Comparison of ENCODE assay signal across 8 cellular contexts in the genomic region with DNA sequence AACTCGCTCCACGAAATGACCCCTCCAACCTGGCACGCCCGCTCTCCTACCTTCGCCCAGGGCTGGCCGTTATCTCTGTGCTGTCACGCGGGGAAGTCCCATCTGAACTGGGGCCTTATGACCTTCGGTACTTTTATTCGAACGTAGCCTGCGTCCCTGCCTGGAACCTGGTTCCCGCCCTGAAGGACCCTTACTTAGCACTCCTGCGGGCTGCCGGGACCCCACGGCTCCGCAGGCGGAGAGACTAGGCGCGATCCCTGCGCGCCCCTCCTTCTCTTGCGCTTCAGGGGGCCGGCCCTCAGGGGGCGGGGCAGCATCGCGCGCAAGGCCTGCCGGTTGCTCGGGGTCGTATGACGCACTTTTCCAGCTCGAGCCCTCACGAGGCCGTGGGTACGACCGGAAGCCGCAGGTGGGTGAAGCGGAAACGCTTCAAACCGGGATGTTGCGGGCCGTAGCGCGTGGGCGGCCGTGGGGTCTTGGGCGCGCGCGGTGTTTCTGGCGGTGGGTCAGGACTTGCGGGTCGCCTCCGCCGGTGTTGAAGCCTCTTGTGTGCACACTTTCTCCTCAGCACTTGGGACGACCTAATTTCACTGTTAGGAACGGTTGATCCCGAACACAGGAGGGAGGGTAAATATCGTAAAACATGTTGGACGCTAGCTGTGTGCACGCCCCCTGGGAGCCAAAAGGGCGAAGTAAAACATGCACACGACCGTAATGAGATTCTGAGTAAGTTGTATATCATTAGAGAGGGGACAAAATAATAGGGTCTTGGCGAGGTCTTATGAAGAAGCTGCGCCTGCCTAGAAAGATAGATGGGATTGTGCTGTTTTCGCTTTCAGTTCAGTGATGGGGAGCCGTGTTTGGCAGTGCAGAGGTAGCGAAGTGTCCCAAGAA. TPM values are rescaled to one million over a fixed set of nuclear protein-coding genes. Genes with fewer than 3 reads are reported as not detected.
DNase-seq lines count a peak whose midpoint lies in the region; ATAC-seq and TF ChIP-seq lines count a peak whose summit lies in the region.

A gene (plus strand): TSS at position 325 of the 894 bp plus-strand sequence. CDS start 6,991 bp downstream, outside the sequence.
A gene with protein sequence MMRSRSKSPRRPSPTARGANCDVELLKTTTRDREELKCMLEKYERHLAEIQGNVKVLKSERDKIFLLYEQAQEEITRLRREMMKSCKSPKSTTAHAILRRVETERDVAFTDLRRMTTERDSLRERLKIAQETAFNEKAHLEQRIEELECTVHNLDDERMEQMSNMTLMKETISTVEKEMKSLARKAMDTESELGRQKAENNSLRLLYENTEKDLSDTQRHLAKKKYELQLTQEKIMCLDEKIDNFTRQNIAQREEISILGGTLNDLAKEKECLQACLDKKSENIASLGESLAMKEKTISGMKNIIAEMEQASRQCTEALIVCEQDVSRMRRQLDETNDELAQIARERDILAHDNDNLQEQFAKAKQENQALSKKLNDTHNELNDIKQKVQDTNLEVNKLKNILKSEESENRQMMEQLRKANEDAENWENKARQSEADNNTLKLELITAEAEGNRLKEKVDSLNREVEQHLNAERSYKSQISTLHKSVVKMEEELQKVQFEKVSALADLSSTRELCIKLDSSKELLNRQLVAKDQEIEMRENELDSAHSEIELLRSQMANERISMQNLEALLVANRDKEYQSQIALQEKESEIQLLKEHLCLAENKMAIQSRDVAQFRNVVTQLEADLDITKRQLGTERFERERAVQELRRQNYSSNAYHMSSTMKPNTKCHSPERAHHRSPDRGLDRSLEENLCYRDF (minus strand): TSS at position 300 of the 894 bp plus-strand sequence. CDS start 45,503 bp downstream, outside the sequence.

- ATAC-seq in GM21390 (IDR thresholded peaks at IDR 0.05; ENCODE audit: unreplicated experiment), result peak; percentile 96

- H3K27ac Mint-ChIP-seq in endothelial cell (ENCODE audit: unreplicated experiment), result peak within 1 kb of the TSS; percentile 82
- H3K27ac Mint-ChIP-seq in mesothelial cell of epicardium, result peak within 1 kb of the TSS; percentile 95

- H3K4me1 Mint-ChIP-seq in endothelial cell (ENCODE audit: unreplicated experiment) (peaks cover 16% of the 10 kb centered on the region), mesothelial cell of epicardium (peaks cover 13% of the 10 kb centered on the region)

- DNase-seq in D341Med (ENCODE audit: low spot score) (peak; percentile 95), HUDEP-2 (lab: John Stamatoyannopoulos, UW; ENCODE audit: unreplicated experiment in 76 of 76) (peak in 75 of 76 experiments; percentile 34 to 92 (median 83)), NOMO-1 treated with dmso at 0.1 percent for 144 hours (lab: John Stamatoyannopoulos, UW; ENCODE audit: unreplicated experiment) (peak; percentile 83), endothelial cell (ENCODE audit: low spot score) (peak; percentile 77), mesothelial cell of epicardium (ENCODE audit: low spot score in 2 of 2, unreplicated experiment in 2 of 2) (peak; percentile 74 to 88)
- DNase-seq in activated CD8-positive, alpha-beta memory T cell treated with anti-CD3 and anti-CD28 coated beads, Interleukin-2, amount 50 U/mL, for 4 hours, result peak; percentile 92
- peak; percentile 90 to 92 for DNase-seq in stimulated activated CD8-positive, alpha-beta memory T cell treated with anti-CD3 and anti-CD28 coated beads, Interleukin-15, amount 100 ng/mL, for 48 hours (ENCODE audit: low read depth in 2 of 2)

- H3K27me3 Mint-ChIP-seq in endothelial cell (ENCODE audit: unreplicated experiment) (peaks cover 5% of the 10 kb centered on the region), mesothelial cell of epicardium (ENCODE audit: low read depth) (no peaks in the 10 kb centered on the region)

- H3K9me3 Mint-ChIP-seq in endothelial cell (ENCODE audit: unreplicated experiment) (no peaks in the 10 kb centered on the region), mesothelial cell of epicardium (no peaks in the 10 kb centered on the region)

- H3K4me3 Mint-ChIP-seq in endothelial cell (ENCODE audit: unreplicated experiment), result peak within 1 kb of the TSS; percentile 94
- H3K4me3 Mint-ChIP-seq in mesothelial cell of epicardium, result peak within 1 kb of the TSS; percentile 94

- TF ChIP-seq CTCF in endothelial cell (IDR thresholded peaks at IDR 0.05; ENCODE audit: unreplicated experiment), result no peak
- TF ChIP-seq CTCF in mesothelial cell of epicardium (IDR thresholded peaks at IDR 0.05; ENCODE audit: unreplicated experiment), result no peak

- H3K36me3 Mint-ChIP-seq in endothelial cell (ENCODE audit: low read depth, unreplicated experiment) (no peaks in the 10 kb centered on the region), mesothelial cell of epicardium (peaks cover 17% of the 10 kb centered on the region)

RNA-seq across cellular contexts. Expression of the first gene that starts in this region (rescaled TPM):
- total RNA-seq in endothelial cell (ENCODE audit: unreplicated experiment) (6.9 TPM), mesothelial cell of epicardium (6.4 to 8.2 TPM (median 8.2 TPM) in 3 replicates)

RNA-seq across cellular contexts. Expression of the second gene that starts in this region (rescaled TPM):
- total RNA-seq in endothelial cell (ENCODE audit: unreplicated experiment) (4.2 TPM), mesothelial cell of epicardium (10.5 to 11.3 TPM (median 11.3 TPM) in 3 replicates)

Comparison
In these comparisons a context has a peak if more than half of its experiments do, and no peak if none do; other contexts are left out.
1. Peak in every context shown above with its lines: DNase-seq and ATAC-seq.